In the genomic region with DNA sequence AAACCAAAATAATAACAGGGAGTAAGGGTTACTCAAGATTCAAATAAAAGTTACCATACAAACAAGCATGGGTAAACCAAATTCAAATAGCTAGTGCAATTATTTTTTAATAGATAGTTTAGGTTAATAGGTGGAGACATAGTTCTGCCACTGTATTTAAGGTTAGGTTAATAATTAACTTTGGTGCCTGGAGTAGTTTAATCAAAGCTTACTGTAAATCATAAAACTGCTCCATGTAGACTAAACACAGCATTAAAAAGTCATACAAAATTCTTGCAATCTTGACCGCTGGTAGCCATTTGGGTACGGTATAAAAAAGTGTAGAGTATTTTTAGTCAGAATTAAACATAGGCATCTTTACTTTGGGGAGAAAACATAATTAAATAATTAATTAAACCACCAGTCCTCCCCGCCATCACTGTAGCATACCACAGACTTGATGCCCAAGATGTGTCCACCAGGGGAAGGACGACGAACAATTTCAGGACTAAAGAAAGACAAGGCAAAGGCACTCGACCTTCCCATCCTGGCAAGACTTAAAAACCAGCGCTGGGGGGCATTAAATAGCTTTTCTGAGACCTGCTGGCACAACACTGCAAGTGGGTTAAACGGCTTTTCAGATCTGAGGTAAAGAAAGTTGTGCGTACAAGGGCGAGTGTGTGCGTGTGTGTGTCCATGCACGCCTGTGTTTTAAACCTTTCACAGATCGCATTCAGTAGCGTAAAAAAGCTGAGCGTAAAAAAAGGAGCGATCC, we compare ENCODE assay signal across 9 cellular contexts. TPM values are rescaled to one million over a fixed set of nuclear protein-coding genes. Genes with fewer than 3 reads are reported as not detected.
DNase-seq lines count a peak whose midpoint lies in the region; ATAC-seq and TF ChIP-seq lines count a peak whose summit lies in the region.
"Had no signal": no experiment of that assay in that cellular context is flagged by ENCODE, and none has a peak within 500 bp of the region (broad histone marks: within the 10 kb centered on the region; RNA-seq: fewer than 3 reads in every experiment).

No MANE protein-coding gene starts in this region.

- H3K36me3 ChIP-seq in Panc1 (ENCODE audit: control insufficient read depth, insufficient read depth, low read length) (no peaks in the 10 kb centered on the region), parathyroid adenoma (ENCODE audit: control insufficient read depth, insufficient read depth, low read length) (no peaks in the 10 kb centered on the region)

- no peak overlapping the region for H2AFZ ChIP-seq in parathyroid adenoma
- H2AFZ ChIP-seq: GM23248 had no signal

- ATAC-seq in Panc1, result no peak
- ATAC-seq in GM18502 (IDR thresholded peaks at IDR 0.05; ENCODE audit: poor library complexity, unreplicated experiment), result no peak
- no peak for ATAC-seq in HG03025 (IDR thresholded peaks at IDR 0.05; ENCODE audit: low FRiP score, unreplicated experiment)
- no peak for ATAC-seq in omental fat pad (ENCODE audit: low FRiP score)

- POLR2A ChIA-PET in Panc1 (lab: Charles Lee) (no interaction called here), GM10248 (lab: Yijun Ruan, JAX) (no interaction called here)

- no TSS peak for BruUV-seq in Panc1 (replicated peaks; lab: Mats Ljungman, UMichigan)

- DNase-seq in DMS 273 treated with DMSO at 0.1 percent for 48 hours (lab: John Stamatoyannopoulos, UW), result peak; percentile 42
- DNase-seq in Panc1 (ENCODE audit: low read depth, low spot score), result no peak
- peak; percentile 52 for DNase-seq in globus pallidus (ENCODE audit: low spot score)
- DNase-seq in GM10248 (ENCODE audit: extremely low spot score), result no peak
- DNase-seq in omental fat pad (ENCODE audit: low spot score), result no peak
- DNase-seq: GM23248 had no signal

- H3K27me3 ChIP-seq in Panc1 (ENCODE audit: control insufficient read depth, insufficient read depth, low read length), result peaks cover 54% of the 10 kb centered on the region
- H3K27me3 ChIP-seq in parathyroid adenoma (ENCODE audit: control insufficient read depth, insufficient read depth, low read length), result no peaks in the 10 kb centered on the region

- no peak overlapping the region for H3K9ac ChIP-seq in parathyroid adenoma
- H3K9ac ChIP-seq: GM23248 had no signal

- H3K4me1 ChIP-seq in Panc1 (ENCODE audit: control insufficient read depth, insufficient read depth, low read length) (peaks cover 23% of the 10 kb centered on the region), parathyroid adenoma (peaks cover 4% of the 10 kb centered on the region)

- no peaks in the 10 kb centered on the region for H3K9me3 ChIP-seq in Panc1 (ENCODE audit: control insufficient read depth, insufficient read depth, low read depth, low read length)
- H3K9me3 ChIP-seq in parathyroid adenoma (ENCODE audit: control insufficient read depth, low read length), result no peaks in the 10 kb centered on the region

- peak; percentile 10; the same call in 1 of the 2 replicates for TF ChIP-seq CTCF in Panc1 (IDR thresholded peaks at IDR 0.05)
- TF ChIP-seq CTCF in parathyroid adenoma (IDR thresholded peaks at IDR 0.05), result no peak
- no peak for TF ChIP-seq CTCF in GM10248 (IDR thresholded peaks at IDR 0.05; ENCODE audit: control extremely low read depth, extremely low read depth, low read depth, missing control alignments)
- TF ChIP-seq CTCF in omental fat pad (IDR thresholded peaks at IDR 0.05), result no peak

- peak overlapping the region in 1 of 2 experiments; percentile 60; a peak in 3 of 4 replicates for H3K4me3 ChIP-seq in Panc1 (ENCODE audit: low read depth in 2 of 2, low read length in 2 of 2)
- no peak overlapping the region for H3K4me3 ChIP-seq in parathyroid adenoma (ENCODE audit: low read depth, low read length)
- H3K4me3 ChIP-seq: GM23248 had no signal

- no peaks in the 10 kb centered on the region for H3K79me2 ChIP-seq in parathyroid adenoma

- H3K27ac ChIP-seq in Panc1 (ENCODE audit: low read length) (no peak overlapping the region), parathyroid adenoma (no peak overlapping the region)
- H3K27ac ChIP-seq: GM23248 had no signal

- in situ Hi-C loops in Panc1 (cut with HindIII; ENCODE audit: low pct_unique_long_range_greater_than_20kb, low sequenced_read_pairs), result no loop called here

- H3K4me2 ChIP-seq in parathyroid adenoma (ENCODE audit: low read length), result peak overlapping the region; percentile 85

- intact Hi-C loops in Panc1 (cut with micrococcal nuclease; ENCODE audit: unreplicated experiment), result no loop called here

- CTCF ChIA-PET in Panc1 (lab: Charles Lee) (no interaction called here), GM10248 (lab: Yijun Ruan, JAX) (interaction anchor here (1.4 kb wide), 1 partner anchor 15 kb away, joined by 4 read pairs; no protein-coding TSS in a partner anchor)

RNA-seq across cellular contexts. Expression of gene SEMA6A, which starts 2.9 kb away (rescaled TPM):
- total RNA-seq in Panc1 (2021; ENCODE audit: unreplicated experiment) (0.54 TPM), omental fat pad (10 to 100 TPM; 21.3 to 70.3 (median 40.9) TPM)
- polyA plus RNA-seq in Panc1 (2012; ENCODE audit: insufficient read length), result 1.2 TPM

Comparison
In these comparisons a context has a peak if more than half of its experiments do, and no peak if none do; other contexts are left out.
1. DNase-seq: peak in DMS 273 treated with DMSO at 0.1 percent for 48 hours (single experiment) and globus pallidus (single experiment); none in Panc1 (single experiment), GM10248 (single experiment) and omental fat pad (single experiment).
2. RNA of gene SEMA6A, which starts 2.9 kb away (total RNA-seq): 21.3 to 70.3 TPM in omental fat pad; 0.54 TPM in Panc1 (single experiment); every median in the first group is over 10 times any median in the second.